ENCODE assay signal across 22 cellular contexts in genomic region chr2:45640575-45640974, GRCh38.
"Had no signal": no experiment of that assay in that cellular context is flagged by ENCODE, and none has a peak within 500 bp of the region (broad histone marks: within the 10 kb centered on the region; RNA-seq: fewer than 3 reads in every experiment).

No MANE protein-coding gene starts in this region.

- H3K4me3 ChIP-seq: left ventricle myocardium inferior, lung, mucosa of descending colon, ovary, skin epidermis, spleen, suprapubic skin, thoracic aorta, tibial artery, upper lobe of right lung had no signal

- FAIRE-seq: urothelium cell line had no signal

- H3K4me1 ChIP-seq: upper lobe of right lung had no signal

- H3K27ac ChIP-seq: left ventricle myocardium inferior, ovary, skin epidermis, spleen, suprapubic skin, thoracic aorta, tibial artery, upper lobe of right lung had no signal

- H3K9me3 ChIP-seq: left ventricle myocardium inferior, mucosa of descending colon, ovary, spleen, suprapubic skin, thoracic aorta, tibial artery, upper lobe of right lung had no signal

- H3K27me3 ChIP-seq: ovary, upper lobe of right lung had no signal

- DNase-seq: islet precursor cell; left ventricle myocardium inferior; midbrain; mucosa of descending colon; naive thymus-derived CD4-positive, alpha-beta T cell; ovary; retina; right cardiac atrium; spleen; stimulated activated CD4-positive, alpha-beta T cell treated with anti-CD3 and anti-CD28 coated beads, Interleukin-4, amount 100 ng/mL, for 24 hours; stimulated activated naive CD4-positive, alpha-beta T cell; tibial artery; trophoblast cell; upper lobe of right lung had no signal

- H3K36me3 ChIP-seq: left ventricle myocardium inferior, ovary, spleen, suprapubic skin, thoracic aorta, tibial artery, upper lobe of right lung had no signal

- ATAC-seq: mucosa of descending colon; naive thymus-derived CD4-positive, alpha-beta T cell; natural killer cell treated with Interleukin-12 subunit alpha and Interleukin-12 subunit beta and Interleukin-15 and Interleukin-18, amount 100 ng/mL, for 72 hours; right cardiac atrium; sciatic nerve; stimulated activated effector memory CD8-positive, alpha-beta T cell treated with anti-CD3 and anti-CD28 coated beads, Interleukin-12 subunit alpha, Interleukin-12 subunit beta, amount 100 ng/mL, for 72 hours; upper lobe of right lung had no signal
